Comparison of ENCODE assay signal across 13 cellular contexts in genomic region chr4:2497324-2497723, GRCh38.
"Had no signal": no experiment of that assay in that cellular context is flagged by ENCODE, and none has a peak within 500 bp of the region (broad histone marks: within the 10 kb centered on the region; RNA-seq: fewer than 3 reads in every experiment).

No MANE protein-coding gene starts in this region.

- H3K4me1 Mint-ChIP-seq: neural progenitor cell had no signal

- H3K27ac Mint-ChIP-seq: neural progenitor cell; stimulated activated effector memory CD8-positive, alpha-beta T cell treated with anti-CD3 and anti-CD28 coated beads, Interleukin-12 subunit alpha, Interleukin-12 subunit beta, amount 100 ng/mL, for 72 hours; type B pancreatic cell had no signal

- H3K4me3 Mint-ChIP-seq: neural progenitor cell; stimulated activated effector memory CD8-positive, alpha-beta T cell treated with anti-CD3 and anti-CD28 coated beads, Interleukin-12 subunit alpha, Interleukin-12 subunit beta, amount 100 ng/mL, for 72 hours; type B pancreatic cell had no signal

- H3K4me3 ChIP-seq: colonic mucosa, neural progenitor cell, skin epidermis had no signal

- H3K27ac ChIP-seq: colonic mucosa, neural progenitor cell, parathyroid adenoma had no signal

- ATAC-seq: SK-N-SH treated with all-trans-retinoic acid at 6 μM for 48 hours; stimulated activated effector memory CD8-positive, alpha-beta T cell treated with anti-CD3 and anti-CD28 coated beads, Interleukin-12 subunit alpha, Interleukin-12 subunit beta, amount 100 ng/mL, for 72 hours had no signal

- H3K4me2 ChIP-seq: neural progenitor cell had no signal

- H3K9me3 ChIP-seq: colonic mucosa had no signal

- H2AFZ ChIP-seq: neural progenitor cell, parathyroid adenoma had no signal

- H3K27me3 ChIP-seq: colonic mucosa, neural progenitor cell had no signal

- H3K4me1 ChIP-seq: colonic mucosa, neural progenitor cell, parathyroid adenoma had no signal

- DNase-seq: activated CD4-positive, alpha-beta T cell treated with anti-CD3 and anti-CD28 coated beads, Interleukin-2, amount 50 U/mL, for 1 hour; activated CD4-positive, CD25-positive, alpha-beta regulatory T cell; activated naive CD4-positive, alpha-beta T cell; colonic mucosa; effector CD4-positive, alpha-beta T cell; foreskin melanocyte; retina had no signal

- H3K9ac ChIP-seq: neural progenitor cell, parathyroid adenoma had no signal

- H3K27me3 Mint-ChIP-seq: type B pancreatic cell had no signal

- H3K9me3 Mint-ChIP-seq: neural progenitor cell; stimulated activated effector memory CD8-positive, alpha-beta T cell treated with anti-CD3 and anti-CD28 coated beads, Interleukin-12 subunit alpha, Interleukin-12 subunit beta, amount 100 ng/mL, for 72 hours; type B pancreatic cell had no signal
